Comparison of ENCODE assay signal across 9 cellular contexts in the genomic region with DNA sequence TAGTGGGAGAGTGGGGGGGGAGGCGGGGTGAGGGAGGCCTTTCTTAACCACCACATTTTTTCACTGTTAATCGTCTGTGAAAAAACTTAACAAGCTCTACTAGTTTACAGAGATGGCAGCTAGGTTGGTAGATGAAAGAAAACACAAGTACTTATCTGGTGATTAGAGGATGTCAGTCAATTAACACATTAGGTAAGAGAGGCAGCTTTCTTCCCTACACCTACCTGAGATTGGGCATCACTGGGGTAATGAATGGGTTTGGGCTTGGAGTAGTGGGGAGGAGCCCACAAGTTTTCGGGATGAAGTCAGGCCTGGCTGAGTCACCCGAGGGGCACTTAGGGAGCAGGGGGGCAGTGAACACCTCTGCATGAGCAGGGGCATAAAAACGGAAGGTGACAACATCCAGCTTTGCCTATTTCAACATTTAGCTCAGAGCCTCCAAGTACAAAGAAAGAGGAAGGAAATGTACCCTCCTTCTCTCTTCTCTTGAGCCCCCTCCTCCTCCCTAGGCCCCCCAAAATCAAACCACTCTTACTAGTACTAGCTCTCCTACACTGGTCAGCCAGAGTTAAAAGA. TPM values are rescaled to one million over a fixed set of nuclear protein-coding genes. Genes with fewer than 3 reads are reported as not detected.
A peak's percentile ranks its signal among the peaks of the same experiment; 100 is the strongest.
DNase-seq lines count a peak whose midpoint lies in the region; ATAC-seq and TF ChIP-seq lines count a peak whose summit lies in the region.
"Had no signal": no experiment of that assay in that cellular context is flagged by ENCODE, and none has a peak within 500 bp of the region (broad histone marks: within the 10 kb centered on the region; RNA-seq: fewer than 3 reads in every experiment).

No MANE protein-coding gene starts in this region.

- no peak overlapping the region for H3K27ac ChIP-seq in MM.1S (ENCODE audit: low read length)
- H3K27ac ChIP-seq in adrenal gland, result no peak overlapping the region
- peak overlapping the region in 2 of 12 donors; percentile 97 for H3K27ac ChIP-seq in heart left ventricle

- H4K20me1 ChIP-seq in MM.1S (ENCODE audit: insufficient read depth, low read length), result peaks cover 40% of the 10 kb centered on the region

- H3K9me2 ChIP-seq in MM.1S (replicated peaks; ENCODE audit: insufficient read depth, low read length), result no peaks in the 10 kb centered on the region

- TF ChIP-seq CTCF in MM.1S (IDR thresholded peaks at IDR 0.05; ENCODE audit: low read length) (no peak), nephron (IDR thresholded peaks at IDR 0.05; ENCODE audit: unreplicated experiment in 3 of 3) (no peak), adrenal gland (IDR thresholded peaks at IDR 0.05) (no peak), heart left ventricle (IDR thresholded peaks at IDR 0.05) (no peak)

- peaks cover 56% of the 10 kb centered on the region for H3K4me1 Mint-ChIP-seq in nephron

- H3K9ac ChIP-seq in MM.1S (ENCODE audit: low read length), result peak overlapping the region; percentile 88; the same call in 1 of the 2 replicates

- peaks cover 7% of the 10 kb centered on the region for H3K36me3 Mint-ChIP-seq in nephron (ENCODE audit: low read depth)

- H3K4me1 ChIP-seq in MM.1S (ENCODE audit: low read length), result peaks cover 27% of the 10 kb centered on the region
- H3K4me1 ChIP-seq in adrenal gland (replicated peaks in 1 of 2), result peaks cover 0 to 40% of the 10 kb centered on the region in 2 donors
- H3K4me1 ChIP-seq in heart left ventricle, result peaks cover 0 to 68% (median 20%) of the 10 kb centered on the region in 12 donors

- ATAC-seq in GM19455 (IDR thresholded peaks at IDR 0.05; ENCODE audit: unreplicated experiment), result no peak
- ATAC-seq in HG02623 (IDR thresholded peaks at IDR 0.05; ENCODE audit: unreplicated experiment), result no peak
- ATAC-seq in heart left ventricle, result no peak

- no peaks in the 10 kb centered on the region for H3K27me3 Mint-ChIP-seq in nephron (ENCODE audit: low read depth)

- peaks cover 23% of the 10 kb centered on the region for H3F3A ChIP-seq in MM.1S (ENCODE audit: insufficient read depth, low read length)

- peak overlapping the region; percentile 83 for H3K4me2 ChIP-seq in MM.1S (ENCODE audit: low read depth, low read length)

- no peaks in the 10 kb centered on the region for H3K9me3 Mint-ChIP-seq in nephron

- DNase-seq in Daoy (ENCODE audit: low read depth), result peak; percentile 89
- no peak for DNase-seq in MM.1S
- peak; percentile 81 for DNase-seq in astrocyte of the hippocampus (ENCODE audit: low read depth, low spot score)
- DNase-seq in adrenal gland, result no peak
- DNase-seq in heart left ventricle, result no peak
- DNase-seq: cortex of kidney had no signal

- TF ChIP-seq POLR2A in adrenal gland (IDR thresholded peaks at IDR 0.05) (no peak), heart left ventricle (IDR thresholded peaks at IDR 0.05) (no peak)

- intact Hi-C loops in adrenal gland (cut with DNase I), result no loop called here
- intact Hi-C loops in heart left ventricle (cut with DNase I), result no loop called here

- H3K4me3 Mint-ChIP-seq in nephron, result peak overlapping the region; percentile 87 to 92 (median 90)

- peaks cover 10% of the 10 kb centered on the region; the same call in 1 of the 2 replicates for H3K36me3 ChIP-seq in MM.1S (replicated peaks; ENCODE audit: insufficient read depth, low read length)
- no peaks in the 10 kb centered on the region for H3K36me3 ChIP-seq in adrenal gland (replicated peaks in 1 of 2)
- H3K36me3 ChIP-seq in heart left ventricle, result peaks cover 0 to 28% (median 9%) of the 10 kb centered on the region in 9 donors

- H3K79me2 ChIP-seq in MM.1S (ENCODE audit: low read length), result peaks cover 76% of the 10 kb centered on the region

- no peak overlapping the region for H2AFZ ChIP-seq in MM.1S (ENCODE audit: low read length)

- 65 to 71% (median 69%) methylated on average over 5 of the region's 5 CpGs for WGBS in adrenal gland, 4 donors
- 60 to 75% (median 71%) methylated on average over 5 of the region's 5 CpGs for WGBS in heart left ventricle, 4 donors

- H3K9me3 ChIP-seq in MM.1S (replicated peaks; ENCODE audit: insufficient read depth, low read length) (no peaks in the 10 kb centered on the region), adrenal gland (replicated peaks in 1 of 3) (no peaks in the 10 kb centered on the region), heart left ventricle (no peaks in the 10 kb centered on the region)

- H3K27ac Mint-ChIP-seq in nephron, result peak overlapping the region; percentile 38 to 97 (median 50)

- H3K4me3 ChIP-seq in MM.1S (ENCODE audit: low read length), result peak overlapping the region; percentile 98
- H3K4me3 ChIP-seq in adrenal gland, result no peak overlapping the region
- peak overlapping the region in 1 of 12 donors; percentile 97 for H3K4me3 ChIP-seq in heart left ventricle

- H3K27me3 ChIP-seq in MM.1S (replicated peaks; ENCODE audit: insufficient read depth, low read length) (no peaks in the 10 kb centered on the region), adrenal gland (no peaks in the 10 kb centered on the region), heart left ventricle (no peaks in the 10 kb centered on the region)

RNA-seq across cellular contexts. Expression of a gene that starts 2.5 kb away (rescaled TPM):
- 72.3 and 86.9 TPM in 2 replicates for total RNA-seq in Daoy (2014; rRNA removed; shearing (Covaris generic))
- total RNA-seq in adrenal gland, result 10 to 100 TPM in 7 of 8 donors, 1 to 10 TPM in 1; 6.7 to 27.5 (median 16.3) TPM
- 10 to 100 TPM in 1 of 3 donors, 1 to 10 TPM in 2; 5.4 to 12.8 (median 6.0) TPM for polyA plus RNA-seq in adrenal gland
- total RNA-seq in heart left ventricle, result 10 to 100 TPM in 4 of 9 donors, 1 to 10 TPM in 5; 6.8 to 37.8 (median 9.7) TPM
- polyA plus RNA-seq in heart left ventricle, result 1 to 10 TPM; 4.3 to 7.5 TPM

Comparison
In these comparisons a context has a peak if more than half of its experiments do, and no peak if none do; other contexts are left out.
1. DNase-seq: peak in Daoy (single experiment) and astrocyte of the hippocampus (single experiment); none in MM.1S (single experiment), adrenal gland (0 of 7) and heart left ventricle (0 of 5).